1 cellular context compared by ENCODE assay signal in genomic region chr3:4825572-4826236, GRCh38.
TF ChIP-seq lines count a peak whose summit lies in the region.

No MANE protein-coding gene starts in this region.

TF ChIP-seq in GM23338, 12 proteins besides CTCF, POLR2A, EP300 and RAD21 (continued from another document):
- TF ChIP-seq ZNF462 (CRISPR knock-in tag; IDR thresholded peaks at IDR 0.05): no peak
- TF ChIP-seq ZNF114 (CRISPR knock-in tag; IDR thresholded peaks at IDR 0.05): no peak
- TF ChIP-seq POLR2AphosphoS5 (IDR thresholded peaks at IDR 0.05; ENCODE audit: low read depth): no peak
- TF ChIP-seq NANOG (IDR thresholded peaks at IDR 0.05; ENCODE audit: borderline replicate concordance): no peak
- TF ChIP-seq ETS1 (IDR thresholded peaks at IDR 0.05): no peak
- no peak for TF ChIP-seq ZNF331 (CRISPR knock-in tag; IDR thresholded peaks at IDR 0.05; ENCODE audit: low read depth)
- TF ChIP-seq STAT1 (IDR thresholded peaks at IDR 0.05; ENCODE audit: unreplicated experiment): no peak
TF ChIP-seq in GM23338: peak in this region for 0.
